ENCODE assay signal across 2 cellular contexts in the genomic region with DNA sequence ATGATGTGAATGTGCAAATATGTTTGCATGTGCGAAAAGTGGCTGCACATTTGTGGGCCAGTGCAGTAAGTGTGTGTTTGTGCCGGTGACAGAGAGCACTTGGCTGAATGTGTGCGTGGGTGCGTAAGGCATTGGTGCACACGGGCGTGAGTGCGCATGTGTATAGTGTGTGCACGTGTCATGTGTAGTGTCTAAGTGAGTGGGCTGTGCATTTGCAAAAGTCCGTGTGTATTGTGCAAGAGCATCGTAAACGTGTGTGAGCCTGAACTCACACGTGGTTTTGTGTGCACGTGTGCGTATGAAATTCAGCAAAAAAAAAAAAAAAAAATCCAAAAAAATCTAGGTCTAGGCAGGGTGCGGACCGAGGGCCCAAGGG.
TF ChIP-seq lines count a peak whose summit lies in the region.

No MANE protein-coding gene starts in this region.

TF ChIP-seq in HEK293T, 16 proteins besides CTCF, POLR2A, EP300 and RAD21:
- peak; percentile 47; the same call in 1 of the 2 replicates for TF ChIP-seq ZNF384 (IDR thresholded peaks at IDR 0.05)
- TF ChIP-seq LEF1 (IDR thresholded peaks at IDR 0.05; ENCODE audit: borderline replicate concordance) = no peak

TF ChIP-seq in HepG2, 621 proteins besides CTCF, POLR2A, EP300 and RAD21:
- TF ChIP-seq CEBPB (IDR thresholded peaks at IDR 0.05; ENCODE audit: borderline replicate concordance, low read depth, low read length) (peak; percentile 36; the same call in 1 of the 2 replicates), GATA4 (IDR thresholded peaks at IDR 0.05; ENCODE audit: borderline replicate concordance, low read depth) (no peak), ZNF672 (CRISPR knock-in tag; IDR thresholded peaks at IDR 0.05) (no peak), KAT7 (CRISPR knock-in tag; IDR thresholded peaks at IDR 0.05; ENCODE audit: borderline replicate concordance) (no peak), JUNB (CRISPR knock-in tag; IDR thresholded peaks at IDR 0.05; ENCODE audit: borderline replicate concordance) (no peak), EZH2 (conservative IDR thresholded peaks at IDR 0.05; ENCODE audit: low read depth, low read length) (0 out of 2 replicates have a peak, but pooled peaks have one; percentile 36), HNRNPK (IDR thresholded peaks at IDR 0.05; ENCODE audit: low read depth, low read length, poor library complexity, severe bottlenecking) (no peak), NFYC (CRISPR knock-in tag; IDR thresholded peaks at IDR 0.05) (no peak)
- TF ChIP-seq, protein P1, sequence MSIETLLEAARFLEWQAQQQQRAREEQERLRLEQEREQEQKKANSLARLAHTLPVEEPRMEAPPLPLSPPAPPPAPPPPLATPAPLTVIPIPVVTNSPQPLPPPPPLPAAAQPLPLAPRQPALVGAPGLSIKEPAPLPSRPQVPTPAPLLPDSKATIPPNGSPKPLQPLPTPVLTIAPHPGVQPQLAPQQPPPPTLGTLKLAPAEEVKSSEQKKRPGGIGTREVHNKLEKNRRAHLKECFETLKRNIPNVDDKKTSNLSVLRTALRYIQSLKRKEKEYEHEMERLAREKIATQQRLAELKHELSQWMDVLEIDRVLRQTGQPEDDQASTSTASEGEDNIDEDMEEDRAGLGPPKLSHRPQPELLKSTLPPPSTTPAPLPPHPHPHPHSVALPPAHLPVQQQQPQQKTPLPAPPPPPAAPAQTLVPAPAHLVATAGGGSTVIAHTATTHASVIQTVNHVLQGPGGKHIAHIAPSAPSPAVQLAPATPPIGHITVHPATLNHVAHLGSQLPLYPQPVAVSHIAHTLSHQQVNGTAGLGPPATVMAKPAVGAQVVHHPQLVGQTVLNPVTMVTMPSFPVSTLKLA (IDR thresholded peaks at IDR 0.05) = peak; percentile 86
- TF ChIP-seq, protein P2, sequence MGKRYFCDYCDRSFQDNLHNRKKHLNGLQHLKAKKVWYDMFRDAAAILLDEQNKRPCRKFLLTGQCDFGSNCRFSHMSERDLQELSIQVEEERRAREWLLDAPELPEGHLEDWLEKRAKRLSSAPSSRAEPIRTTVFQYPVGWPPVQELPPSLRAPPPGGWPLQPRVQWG (CRISPR knock-in tag; IDR thresholded peaks at IDR 0.05; ENCODE audit: borderline replicate concordance, low read depth) = no peak
